18 cellular contexts compared by ENCODE assay signal in genomic region chr11:102416974-102417373, GRCh38. TPM values are rescaled to one million over a fixed set of nuclear protein-coding genes. Genes with fewer than 3 reads are reported as not detected.
A peak's percentile ranks its signal among the peaks of the same experiment; 100 is the strongest.
DNase-seq lines count a peak whose midpoint lies in the region; ATAC-seq lines count a peak whose summit lies in the region.
"Had no signal": no experiment of that assay in that cellular context is flagged by ENCODE, and none has a peak within 500 bp of the region (broad histone marks: within the 10 kb centered on the region; RNA-seq: fewer than 3 reads in every experiment).

No MANE protein-coding gene starts in this region.

- peaks cover 18% of the 10 kb centered on the region for H3K9me3 Mint-ChIP-seq in activated CD4-positive, alpha-beta T cell treated with anti-CD3 and anti-CD28 coated beads for 36 hours (ENCODE audit: low read depth)
- H3K9me3 Mint-ChIP-seq in activated CD8-positive, alpha-beta T cell treated with anti-CD3 and anti-CD28 coated beads, Interleukin-2, amount 10 ng/mL, durations not matched to agents 7 days and 5 days (ENCODE audit: insufficient read depth), result peaks cover 6% of the 10 kb centered on the region
- peaks cover 0 to 10% (median 0%) of the 10 kb centered on the region in 9 donors for H3K9me3 Mint-ChIP-seq in naive thymus-derived CD8-positive, alpha-beta T cell

- intact Hi-C loops in activated CD4-positive, alpha-beta T cell treated with anti-CD3 and anti-CD28 coated beads for 36 hours (cut with DNase I, micrococcal nuclease), result loop anchor here (1.0 to 2.0 kb wide), 6 partner anchors 13 to 70 kb away; partner anchors contain the start of gene BIRC2 (in 1 of the 2)
- intact Hi-C loops in posterior vena cava (cut with DNase I), result no loop called here

- ATAC-seq in activated CD4-positive, alpha-beta T cell treated with anti-CD3 and anti-CD28 coated beads for 36 hours, result peak; percentile 77
- peak; percentile 46 for ATAC-seq in HG02610 (IDR thresholded peaks at IDR 0.05; ENCODE audit: unreplicated experiment)
- peak; percentile 59 for ATAC-seq in activated CD8-positive, alpha-beta T cell treated with anti-CD3 and anti-CD28 coated beads, Interleukin-2, amount 10 ng/mL, durations not matched to agents 7 days and 5 days
- peak; percentile 52 to 65 for ATAC-seq in naive thymus-derived CD8-positive, alpha-beta T cell
- no peak for ATAC-seq in HG03432 (IDR thresholded peaks at IDR 0.05; ENCODE audit: unreplicated experiment)
- ATAC-seq: left colon had no signal

- peak overlapping the region; percentile 82 for H3K27ac Mint-ChIP-seq in activated CD4-positive, alpha-beta T cell treated with anti-CD3 and anti-CD28 coated beads for 36 hours
- peak overlapping the region; percentile 83 for H3K27ac Mint-ChIP-seq in activated CD8-positive, alpha-beta T cell treated with anti-CD3 and anti-CD28 coated beads, Interleukin-2, amount 10 ng/mL, durations not matched to agents 7 days and 5 days
- peak overlapping the region; percentile 82 to 97 (median 92) for H3K27ac Mint-ChIP-seq in naive thymus-derived CD8-positive, alpha-beta T cell
- H3K27ac Mint-ChIP-seq: mesothelial cell of epicardium had no signal

- no peaks in the 10 kb centered on the region for H3K27me3 Mint-ChIP-seq in activated CD4-positive, alpha-beta T cell treated with anti-CD3 and anti-CD28 coated beads for 36 hours
- H3K27me3 Mint-ChIP-seq in activated CD8-positive, alpha-beta T cell treated with anti-CD3 and anti-CD28 coated beads, Interleukin-2, amount 10 ng/mL, durations not matched to agents 7 days and 5 days (ENCODE audit: low read depth), result no peaks in the 10 kb centered on the region
- no peaks in the 10 kb centered on the region for H3K27me3 Mint-ChIP-seq in naive thymus-derived CD8-positive, alpha-beta T cell

- DNase-seq in activated CD4-positive, alpha-beta T cell treated with anti-CD3 and anti-CD28 coated beads for 36 hours, result no peak
- no peak for DNase-seq in activated CD4-positive, alpha-beta T cell treated with anti-CD3 and anti-CD28 coated beads, Interleukin-2, amount 50 U/mL, for 4 hours
- DNase-seq in activated CD8-positive, alpha-beta T cell treated with anti-CD3 and anti-CD28 coated beads, Interleukin-2, amount 10 ng/mL, durations not matched to agents 7 days and 5 days, result no peak
- peak in 3 of 10 donors; percentile 40 to 47 (median 41) for DNase-seq in naive thymus-derived CD8-positive, alpha-beta T cell
- DNase-seq in NCI-H1092 (lab: John Stamatoyannopoulos, UW), result no peak
- no peak for DNase-seq in posterior vena cava (ENCODE audit: low spot score)
- DNase-seq: 8988T; DMS 273 treated with DMSO at 0.1 percent for 48 hours; foreskin fibroblast; GDM1; left colon; NCI-H1436 treated with DMSO at 0.1 percent for 48 hours; NK-92 treated with Interleukin-12 subunit alpha and Interleukin-12 subunit beta, amount 100 ng/mL, for 24 hours; stomach; WERI-Rb-1 had no signal

- peaks cover 98% of the 10 kb centered on the region for H3K4me1 Mint-ChIP-seq in activated CD4-positive, alpha-beta T cell treated with anti-CD3 and anti-CD28 coated beads for 36 hours
- peaks cover 89% of the 10 kb centered on the region for H3K4me1 Mint-ChIP-seq in activated CD8-positive, alpha-beta T cell treated with anti-CD3 and anti-CD28 coated beads, Interleukin-2, amount 10 ng/mL, durations not matched to agents 7 days and 5 days (ENCODE audit: low read depth)
- peaks cover 54 to 97% (median 93%) of the 10 kb centered on the region in 4 donors for H3K4me1 Mint-ChIP-seq in naive thymus-derived CD8-positive, alpha-beta T cell

- H3K4me3 Mint-ChIP-seq in activated CD4-positive, alpha-beta T cell treated with anti-CD3 and anti-CD28 coated beads for 36 hours, result peak overlapping the region; percentile 22
- H3K4me3 Mint-ChIP-seq in activated CD8-positive, alpha-beta T cell treated with anti-CD3 and anti-CD28 coated beads, Interleukin-2, amount 10 ng/mL, durations not matched to agents 7 days and 5 days, result peak overlapping the region; percentile 39
- H3K4me3 Mint-ChIP-seq in naive thymus-derived CD8-positive, alpha-beta T cell, result peak overlapping the region; percentile 58 to 90 (median 88)
- H3K4me3 Mint-ChIP-seq: mesothelial cell of epicardium had no signal

- H3K36me3 Mint-ChIP-seq in activated CD4-positive, alpha-beta T cell treated with anti-CD3 and anti-CD28 coated beads for 36 hours (ENCODE audit: low read depth), result peaks cover 62% of the 10 kb centered on the region
- H3K36me3 Mint-ChIP-seq in activated CD8-positive, alpha-beta T cell treated with anti-CD3 and anti-CD28 coated beads, Interleukin-2, amount 10 ng/mL, durations not matched to agents 7 days and 5 days (ENCODE audit: low read depth), result peaks cover 78% of the 10 kb centered on the region
- H3K36me3 Mint-ChIP-seq in naive thymus-derived CD8-positive, alpha-beta T cell, result peaks cover 0 to 23% (median 10%) of the 10 kb centered on the region in 3 donors

- POLR2A ChIA-PET in activated CD4-positive, alpha-beta T cell treated with anti-CD3 and anti-CD28 coated beads for 36 hours (lab: Charles Lee), result interaction anchor here (1.2 to 2.2 kb wide), 3 partner anchors 13 to 99 kb away, joined by 3 to 9 read pairs (median 4); no protein-coding TSS in a partner anchor
- POLR2A ChIA-PET in activated CD8-positive, alpha-beta T cell treated with anti-CD3 and anti-CD28 coated beads, Interleukin-2, amount 10 ng/mL, durations not matched to agents 7 days and 5 days (lab: Charles Lee), result interaction anchor here (1.6 kb wide), 1 partner anchor 36 kb away, joined by 8 read pairs; no protein-coding TSS in a partner anchor
- POLR2A ChIA-PET in naive thymus-derived CD8-positive, alpha-beta T cell (lab: Charles Lee), result interaction anchor here (0.7 to 5.5 kb wide), 6 partner anchors 9 to 37 kb away, joined by 3 to 26 read pairs (median 3); partner anchors contain the start of gene TMEM123

- CTCF ChIA-PET in activated CD4-positive, alpha-beta T cell treated with anti-CD3 and anti-CD28 coated beads for 36 hours (lab: Charles Lee), result interaction anchor here (0.9 to 2.6 kb wide), 11 partner anchors 8 to 153 kb away, joined by 3 to 12 read pairs (median 3); no protein-coding TSS in a partner anchor
- CTCF ChIA-PET in activated CD8-positive, alpha-beta T cell treated with anti-CD3 and anti-CD28 coated beads, Interleukin-2, amount 10 ng/mL, durations not matched to agents 7 days and 5 days (lab: Charles Lee), result interaction anchor here (1.3 to 1.6 kb wide), 3 partner anchors 27 to 59 kb away, joined by 3 to 5 read pairs (median 3); no protein-coding TSS in a partner anchor

RNA-seq across cellular contexts. Expression of gene TMEM123, which starts 35.6 kb away (rescaled TPM):
- 100 to 1,000 TPM; 179 to 392 TPM for total RNA-seq in activated CD4-positive, alpha-beta T cell treated with anti-CD3 and anti-CD28 coated beads for 36 hours
- 100 to 1,000 TPM; 434 to 461 TPM for total RNA-seq in activated CD8-positive, alpha-beta T cell treated with anti-CD3 and anti-CD28 coated beads, Interleukin-2, amount 10 ng/mL, durations not matched to agents 7 days and 5 days
- total RNA-seq in naive thymus-derived CD8-positive, alpha-beta T cell, result 100 to 1,000 TPM; 484 to 533 TPM
- 100 to 1,000 TPM; 746 to 988 (median 748) TPM for polyA plus RNA-seq in naive thymus-derived CD8-positive, alpha-beta T cell
- total RNA-seq in posterior vena cava, result 100 to 1,000 TPM in 1 of 2 donors, 10 to 100 TPM in 1; 99.5 to 103 TPM

Comparison
In these comparisons a context has a peak if more than half of its experiments do, and no peak if none do; other contexts are left out.
1. H3K4me3 Mint-ChIP-seq: peak in every context shown above with its lines; median percentile 88 in naive thymus-derived CD8-positive, alpha-beta T cell; 39 in activated CD8-positive, alpha-beta T cell treated with anti-CD3 and anti-CD28 coated beads, Interleukin-2, amount 10 ng/mL, durations not matched to agents 7 days and 5 days; 22 in activated CD4-positive, alpha-beta T cell treated with anti-CD3 and anti-CD28 coated beads for 36 hours.
2. intact Hi-C loops: an anchor here in activated CD4-positive, alpha-beta T cell treated with anti-CD3 and anti-CD28 coated beads for 36 hours (1.0 to 2.0 kb wide); none called in posterior vena cava.